11 cellular contexts compared by ENCODE assay signal in the genomic region with DNA sequence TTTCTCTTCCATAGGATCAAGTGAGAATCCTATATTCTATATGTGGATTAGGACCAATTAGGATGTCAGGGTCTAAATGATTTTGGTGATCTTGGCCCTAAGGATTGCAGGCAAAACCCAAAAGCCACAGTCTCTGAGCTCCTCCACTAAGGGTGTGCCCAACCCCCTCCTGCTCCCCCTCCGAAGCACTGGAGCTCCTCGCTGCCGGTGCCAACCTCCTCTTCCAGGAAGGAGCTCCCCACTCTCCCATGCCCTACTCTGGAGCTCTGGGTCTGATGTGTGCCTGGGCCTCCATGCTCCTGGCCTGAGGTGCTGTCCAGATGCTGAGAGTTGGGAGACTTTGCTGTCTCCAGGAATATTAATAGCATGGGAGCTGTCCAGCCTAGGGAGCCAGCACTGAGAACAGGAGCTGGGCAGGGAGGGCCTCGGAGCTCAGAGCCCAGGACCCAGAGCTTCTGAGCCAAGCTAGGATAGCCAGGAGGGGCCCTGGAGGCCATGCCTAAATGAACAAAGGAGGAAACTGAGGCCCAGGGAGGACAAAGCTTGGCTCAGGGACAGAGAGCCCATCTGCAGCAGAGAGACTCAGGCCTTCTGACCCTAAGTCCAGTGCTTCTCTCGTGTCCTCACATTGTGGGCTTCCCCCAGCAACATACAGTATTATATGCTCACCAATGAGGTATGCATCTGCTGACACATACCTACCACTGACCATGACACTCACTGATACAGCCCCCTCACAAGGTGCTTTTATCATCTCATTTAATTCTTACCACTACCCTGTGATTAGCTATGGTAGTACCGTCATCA. TPM values are rescaled to one million over a fixed set of nuclear protein-coding genes. Genes with fewer than 3 reads are reported as not detected.
DNase-seq lines count a peak whose midpoint lies in the region; ATAC-seq, FAIRE-seq and TF ChIP-seq lines count a peak whose summit lies in the region.
"Had no signal": no experiment of that assay in that cellular context is flagged by ENCODE, and none has a peak within 500 bp of the region (broad histone marks: within the 10 kb centered on the region; RNA-seq: fewer than 3 reads in every experiment).

No MANE protein-coding gene starts in this region.

- DNase-seq in A549 (ENCODE audit: low read depth in 1 of 2, low spot score in 1 of 2) (peak; percentile 44 to 51), HuH-7 (ENCODE audit: low spot score) (peak; percentile 74), astrocyte of the spinal cord (ENCODE audit: low read depth, low spot score) (peak; percentile 79), left colon (peak in 1 of 2 donors; percentile 24), NCI-H82 treated with DMSO at 0.1 percent for 48 hours (lab: John Stamatoyannopoulos, UW; ENCODE audit: unreplicated experiment) (no peak), NCI-H146 treated with DMSO at 0.1 percent for 48 hours (lab: John Stamatoyannopoulos, UW; ENCODE audit: unreplicated experiment) (no peak), NCI-H526 (lab: John Stamatoyannopoulos, UW) (no peak)
- DNase-seq in stimulated activated CD4-positive, alpha-beta T cell treated with anti-CD3 and anti-CD28 coated beads, Interleukin-4, amount 100 ng/mL, for 4 hours = no peak
- DNase-seq: stimulated activated CD8-positive, alpha-beta memory T cell treated with anti-CD3 and anti-CD28 coated beads, Interleukin-4, amount 100 ng/mL, for 48 hours had no signal

- no peak for TF ChIP-seq EP300 in A549 (IDR thresholded peaks at IDR 0.05)

- FAIRE-seq in A549 (lab: Jason Lieb, UNC) = no peak
- FAIRE-seq: G401.6 had no signal

- peak; percentile 92 for ATAC-seq in A549
- peak; percentile 86 for ATAC-seq in left colon

- intact Hi-C loops in left colon (cut with DNase I, micrococcal nuclease) = no loop called here

- no peak overlapping the region for H3K27ac ChIP-seq in A549
- H3K27ac ChIP-seq: KMS-11 had no signal

- no peak for TF ChIP-seq POLR2A in A549 (IDR thresholded peaks at IDR 0.05; ENCODE audit: low read length)

- TF ChIP-seq CTCF in A549 (IDR thresholded peaks at IDR 0.05) (no peak), astrocyte of the spinal cord (IDR thresholded peaks at IDR 0.05; ENCODE audit: low read depth, low read length) (no peak)

- TF ChIP-seq RAD21 in A549 (conservative IDR thresholded peaks at IDR 0.05 in 1 of 2, IDR thresholded peaks at IDR 0.05 in 1 of 2) = no peak

- 57% methylated on average over 6 of the region's 6 CpGs for whole genome bisulfite sequencing in A549 (ENCODE audit: missing lambda C conversion rate)

- H3K4me3 ChIP-seq in A549 (no peak overlapping the region), astrocyte of the spinal cord (ENCODE audit: low read depth, low read length) (no peak overlapping the region)

- 0 out of 3 replicates have a peak, but pooled peaks cover 4% of the 10 kb centered on the region for H3K4me1 ChIP-seq in A549

- H3K9me3 ChIP-seq in A549 = no peaks in the 10 kb centered on the region

- CTCF ChIA-PET in A549 (lab: Yijun Ruan, JAX) = interaction anchor here (0.6 to 2.4 kb wide), 9 partner anchors 8 to 260 kb away, joined by 3 to 9 read pairs (median 3); no protein-coding TSS in a partner anchor

- in situ Hi-C loops in astrocyte of the spinal cord (cut with HindIII; ENCODE audit: low sequenced_read_pairs) = no loop called here

- POLR2A ChIA-PET in A549 (lab: Yijun Ruan, JAX) = no interaction called here

- no peak overlapping the region for H3K4me2 ChIP-seq in A549
- H3K4me2 ChIP-seq: KMS-11 had no signal

TF ChIP-seq in A549, 52 proteins besides CTCF, POLR2A, EP300 and RAD21:
- TF ChIP-seq MAFK (IDR thresholded peaks at IDR 0.05; ENCODE audit: partially characterized antibody) = no peak
- peak; percentile 96 for TF ChIP-seq REST (IDR thresholded peaks at IDR 0.05)
- TF ChIP-seq EHMT2 (IDR thresholded peaks at IDR 0.05; ENCODE audit: low read depth) = peak; percentile 94
- TF ChIP-seq NPAS2 (CRISPR knock-in tag; IDR thresholded peaks at IDR 0.05; ENCODE audit: borderline replicate concordance) = no peak
- TF ChIP-seq, protein P1, sequence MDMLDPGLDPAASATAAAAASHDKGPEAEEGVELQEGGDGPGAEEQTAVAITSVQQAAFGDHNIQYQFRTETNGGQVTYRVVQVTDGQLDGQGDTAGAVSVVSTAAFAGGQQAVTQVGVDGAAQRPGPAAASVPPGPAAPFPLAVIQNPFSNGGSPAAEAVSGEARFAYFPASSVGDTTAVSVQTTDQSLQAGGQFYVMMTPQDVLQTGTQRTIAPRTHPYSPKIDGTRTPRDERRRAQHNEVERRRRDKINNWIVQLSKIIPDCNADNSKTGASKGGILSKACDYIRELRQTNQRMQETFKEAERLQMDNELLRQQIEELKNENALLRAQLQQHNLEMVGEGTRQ (IDR thresholded peaks at IDR 0.05) = no peak
- TF ChIP-seq FOXS1 (CRISPR knock-in tag; IDR thresholded peaks at IDR 0.05) = peak; percentile 67; the same call in 1 of the 2 replicates
- TF ChIP-seq HOXB13 (CRISPR knock-in tag; IDR thresholded peaks at IDR 0.05; ENCODE audit: low read depth) = peak; percentile 80; the same call in 1 of the 2 replicates
- peak; percentile 96 for TF ChIP-seq HOXB5 (CRISPR knock-in tag; IDR thresholded peaks at IDR 0.05)
- TF ChIP-seq RFX5 (IDR thresholded peaks at IDR 0.05) = no peak
TF ChIP-seq in A549: peak in this region for 5.

RNA-seq across cellular contexts. Expression of gene HERC1, which starts 36.9 kb away (rescaled TPM):
- 24.1 and 34.1 TPM in 2 replicates for polyA plus RNA-seq in A549 (2011; rRNA removed)
- polyA plus RNA-seq in A549 (2012; cell fraction: cytosol; rRNA removed) = 14.1 and 17.5 TPM in 2 replicates
- polyA plus RNA-seq in A549 (2012; cell fraction: nucleus; rRNA removed) = 48.5 and 62.4 TPM in 2 replicates
- polyA plus RNA-seq in A549 (2017; fragmentation: RNase III; extraction: RNeasy Plus Mini Kit Qiagen cat#74134 plus additional on column Dnase treatment) = 11.4 to 13.5 TPM (median 12.2 TPM) in 3 replicates
- 83.5 and 87.4 TPM in 2 replicates for polyA minus RNA-seq in A549 (2011; rRNA and poly(A)+ RNA removed)
- total RNA-seq in left colon = 10 to 100 TPM; 55.0 to 57.7 TPM

Comparison
In these comparisons a context has a peak if more than half of its experiments do, and no peak if none do; other contexts are left out.
1. DNase-seq: peak in A549 (2 of 2), HuH-7 (single experiment) and astrocyte of the spinal cord (single experiment); none in NCI-H82 treated with DMSO at 0.1 percent for 48 hours (single experiment), NCI-H146 treated with DMSO at 0.1 percent for 48 hours (single experiment), stimulated activated CD4-positive, alpha-beta T cell treated with anti-CD3 and anti-CD28 coated beads, Interleukin-4, amount 100 ng/mL, for 4 hours (0 of 2) and NCI-H526 (0 of 2).